Comparison of ENCODE assay signal across 17 cellular contexts in genomic region chrX:121858867-121859647, GRCh38.
"Had no signal": no experiment of that assay in that cellular context is flagged by ENCODE, and none has a peak within 500 bp of the region (broad histone marks: within the 10 kb centered on the region; RNA-seq: fewer than 3 reads in every experiment).

No MANE protein-coding gene starts in this region.

- ATAC-seq: naive thymus-derived CD4-positive, alpha-beta T cell; right lobe of liver; stimulated activated naive B cell treated with anti-CD40 and anti-IgM and Interleukin-4, amounts not matched to agents 10 μg/mL and 1 μg/mL and 100 μg/mL, for 72 hours; stimulated activated naive CD8-positive, alpha-beta T cell treated with anti-CD3 and anti-CD28 coated beads, Interleukin-15, amount 100 ng/mL, for 72 hours had no signal

- DNase-seq: endodermal cell; erythroblast; foreskin melanocyte; head of caudate nucleus; hippocampal formation; kidney glomerular epithelial cell; mesendoderm; naive thymus-derived CD4-positive, alpha-beta T cell; nephron progenitor cell; right lobe of liver; spleen; stimulated activated CD4-positive, alpha-beta T cell treated with anti-CD3 and anti-CD28 coated beads, Interleukin-15, amount 100 ng/mL, for 24 hours; stimulated activated CD4-positive, alpha-beta T cell treated with anti-CD3 and anti-CD28 coated beads, Interleukin-1b, Interleukin-23, amount 100 ng/mL, for 48 hours; stimulated activated CD4-positive, alpha-beta T cell treated with anti-CD3 and anti-CD28 coated beads, Interleukin-4, amount 100 ng/mL, for 24 hours; stimulated activated naive B cell treated with anti-CD40 and anti-IgM and Interleukin-4, amounts not matched to agents 10 μg/mL and 1 μg/mL and 100 μg/mL, for 72 hours; stimulated activated naive CD8-positive, alpha-beta T cell treated with anti-CD3 and anti-CD28 coated beads, Interleukin-15, amount 100 ng/mL, for 72 hours; transverse colon had no signal
